12 cellular contexts compared by ENCODE assay signal in the genomic region with DNA sequence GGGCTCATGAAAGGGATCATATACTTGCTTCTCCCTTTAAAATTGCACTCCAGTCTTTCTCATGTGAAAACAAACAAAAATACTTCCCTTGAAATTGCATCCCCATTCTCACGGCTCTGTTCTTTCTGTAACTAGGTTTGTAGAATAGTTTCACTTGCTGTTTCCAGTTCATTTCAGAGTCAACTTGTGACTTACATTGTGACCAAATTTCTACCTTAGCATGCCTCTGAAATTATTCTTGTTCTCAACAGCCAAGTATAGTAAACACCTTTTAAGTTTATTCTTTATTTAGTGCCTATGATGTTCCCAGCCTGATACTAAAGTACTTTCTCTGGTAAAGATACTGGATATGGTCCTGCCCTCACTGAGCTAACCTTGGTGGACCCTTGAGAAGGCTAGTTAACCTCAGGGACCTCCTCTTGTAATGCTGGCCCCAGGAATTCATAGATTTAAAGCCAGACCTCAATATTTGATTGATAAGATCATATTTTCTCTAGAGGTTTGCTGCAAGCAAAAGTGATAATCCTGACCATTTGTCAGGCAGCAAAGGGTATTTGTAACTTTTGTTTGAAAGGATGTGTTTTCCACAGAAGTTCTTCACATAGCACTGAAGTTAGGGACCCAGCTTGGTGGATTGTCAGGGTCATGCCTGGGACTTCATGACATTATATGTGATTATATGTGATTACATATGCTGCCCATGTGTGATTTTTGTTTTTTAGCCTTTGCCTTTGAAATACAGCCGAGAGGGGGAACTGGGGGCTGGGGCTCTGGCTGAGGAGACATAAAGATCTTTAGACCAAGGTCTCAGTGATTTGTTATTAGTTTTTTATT. TPM values are rescaled to one million over a fixed set of nuclear protein-coding genes. Genes with fewer than 3 reads are reported as not detected.
DNase-seq lines count a peak whose midpoint lies in the region; ATAC-seq and TF ChIP-seq lines count a peak whose summit lies in the region.
"Had no signal": no experiment of that assay in that cellular context is flagged by ENCODE, and none has a peak within 500 bp of the region (broad histone marks: within the 10 kb centered on the region; RNA-seq: fewer than 3 reads in every experiment).

No MANE protein-coding gene starts in this region.

- H3K27ac Mint-ChIP-seq in activated CD4-positive, alpha-beta memory T cell treated with anti-CD3 and anti-CD28 coated beads for 36 hours = peak overlapping the region; percentile 77

- 47 to 58% (median 57%) methylated on average over 2 of the region's 2 CpGs for WGBS in stomach, 5 donors

- TF ChIP-seq CTCF in stomach (IDR thresholded peaks at IDR 0.05) (no peak), A673 (conservative IDR thresholded peaks at IDR 0.05; ENCODE audit: low read depth, low read length) (no peak)

- peaks cover 12% of the 10 kb centered on the region for H3K36me3 Mint-ChIP-seq in activated CD4-positive, alpha-beta memory T cell treated with anti-CD3 and anti-CD28 coated beads for 36 hours

- intact Hi-C loops in activated CD4-positive, alpha-beta memory T cell treated with anti-CD3 and anti-CD28 coated beads for 36 hours (cut with micrococcal nuclease) = loop anchor here (1.0 to 10.0 kb wide), 7 partner anchors 44 to 365 kb away; partner anchors contain the start of gene LY9
- intact Hi-C loops in stomach (cut with DNase I; ENCODE audit: low total_unique reads) = loop anchor here (5.0 kb wide), 1 partner anchor 177 kb away; no protein-coding TSS in a partner anchor
- intact Hi-C loops in posterior cingulate gyrus (cut with DNase I) = no loop called here
- intact Hi-C loops in A673 (cut with micrococcal nuclease; ENCODE audit: unreplicated experiment) = loop anchor here (2.0 to 5.0 kb wide), 2 partner anchors 245 to 262 kb away; no protein-coding TSS in a partner anchor

- H3K4me1 ChIP-seq in stomach (peaks cover 5 to 20% (median 13%) of the 10 kb centered on the region in 4 donors), A673 (ENCODE audit: insufficient read depth, low read length, poor library complexity, severe bottlenecking) (no peaks in the 10 kb centered on the region)

- peak overlapping the region; percentile 39 for H3K4me3 Mint-ChIP-seq in activated CD4-positive, alpha-beta memory T cell treated with anti-CD3 and anti-CD28 coated beads for 36 hours

- H3K27me3 ChIP-seq in stomach (no peaks in the 10 kb centered on the region), A673 (replicated peaks; ENCODE audit: insufficient read depth, low read depth, low read length, poor library complexity) (no peaks in the 10 kb centered on the region)

- no TSS peak for BruUV-seq in A673 (replicated peaks; lab: Mats Ljungman, UMichigan)

- H3K9me3 ChIP-seq in stomach (no peaks in the 10 kb centered on the region), A673 (ENCODE audit: low read depth, low read length, poor library complexity, severe bottlenecking) (no peaks in the 10 kb centered on the region)

- POLR2A ChIA-PET in activated CD4-positive, alpha-beta memory T cell treated with anti-CD3 and anti-CD28 coated beads for 36 hours (lab: Charles Lee) = interaction anchor here (2.4 kb wide), 1 partner anchor 24 kb away, joined by 6 read pairs; no protein-coding TSS in a partner anchor
- POLR2A ChIA-PET in A673 (lab: Charles Lee; ENCODE audit: low non-redundant PET) = no interaction called here

- no peak for TF ChIP-seq EP300 in stomach (IDR thresholded peaks at IDR 0.05)

- H3K9me3 Mint-ChIP-seq in activated CD4-positive, alpha-beta memory T cell treated with anti-CD3 and anti-CD28 coated beads for 36 hours = peaks cover 14% of the 10 kb centered on the region

- DNase-seq in activated CD8-positive, alpha-beta memory T cell treated with anti-CD3 and anti-CD28 coated beads for 24 hours = peak; percentile 53
- no peak for DNase-seq in activated CD8-positive, alpha-beta memory T cell treated with anti-CD3 and anti-CD28 coated beads, Interleukin-2, amount 50 U/mL, for 4 hours
- no peak for DNase-seq in activated CD4-positive, alpha-beta memory T cell treated with anti-CD3 and anti-CD28 coated beads for 36 hours
- DNase-seq in stomach = no peak
- DNase-seq in posterior cingulate gyrus = no peak
- DNase-seq in A673 (ENCODE audit: low spot score) = no peak
- DNase-seq in NCI-H2196 (lab: John Stamatoyannopoulos, UW; ENCODE audit: unreplicated experiment) = no peak
- DNase-seq: head of caudate nucleus, NCI-H1105 treated with DMSO at 0.1 percent for 48 hours had no signal

- H3K27me3 Mint-ChIP-seq in activated CD4-positive, alpha-beta memory T cell treated with anti-CD3 and anti-CD28 coated beads for 36 hours = no peaks in the 10 kb centered on the region

- TF ChIP-seq POLR2A in stomach (IDR thresholded peaks at IDR 0.05) = no peak

- H3K27ac ChIP-seq in stomach (peak overlapping the region in 3 of 5 donors; percentile 39 to 76 (median 51)), A673 (ENCODE audit: low read depth, low read length, poor library complexity, severe bottlenecking) (no peak overlapping the region)

- H3K4me3 ChIP-seq in stomach (no peak overlapping the region), A673 (ENCODE audit: low read depth, low read length, poor library complexity, severe bottlenecking) (no peak overlapping the region)

- peaks cover 0 to 25% (median 22%) of the 10 kb centered on the region in 4 donors for H3K36me3 ChIP-seq in stomach
- peaks cover 3% of the 10 kb centered on the region for H3K36me3 ChIP-seq in A673 (ENCODE audit: insufficient read depth, low read length, poor library complexity, severe bottlenecking)

- CTCF ChIA-PET in activated CD4-positive, alpha-beta memory T cell treated with anti-CD3 and anti-CD28 coated beads for 36 hours (lab: Charles Lee) = interaction anchor here (1.2 to 4.7 kb wide), 4 partner anchors 25 to 178 kb away, joined by 4 to 102 read pairs (median 10); no protein-coding TSS in a partner anchor
- CTCF ChIA-PET in A673 (lab: Charles Lee) = no interaction called here

- peak; percentile 64 for ATAC-seq in HG02885 (IDR thresholded peaks at IDR 0.05; ENCODE audit: poor library complexity, unreplicated experiment)

- H3K4me1 Mint-ChIP-seq in activated CD4-positive, alpha-beta memory T cell treated with anti-CD3 and anti-CD28 coated beads for 36 hours (ENCODE audit: low read depth) = peaks cover 67% of the 10 kb centered on the region

RNA-seq across cellular contexts. Expression of gene VANGL2, which starts 29.6 kb away (rescaled TPM):
- total RNA-seq in activated CD4-positive, alpha-beta memory T cell treated with anti-CD3 and anti-CD28 coated beads for 36 hours = not detected
- total RNA-seq in stomach (1 to 10 TPM in 4 of 5 donors, under 1 TPM in 1; 0.45 to 7.4 (median 4.4) TPM), A673 (2021) (20.9 and 22.7 TPM in 2 replicates)
- polyA plus RNA-seq in stomach = 1 to 10 TPM in 2 of 3 donors, under 1 TPM in 1; 0.46 to 4.2 (median 1.5) TPM
- total RNA-seq: osteoblast; T-helper 1 cell treated with Interleukin-12 subunit alpha and Interleukin-12 subunit beta and Interleukin-4 antibody, amounts not matched to agents 30 ng/mL and 1 ng/mL, for 36 hours had no signal
